In genomic region chr5:124105326-124105725, GRCh38 we compare ENCODE assay signal across 16 cellular contexts.
DNase-seq lines count a peak whose midpoint lies in the region; ATAC-seq and TF ChIP-seq lines count a peak whose summit lies in the region.
"Had no signal": no experiment of that assay in that cellular context is flagged by ENCODE, and none has a peak within 500 bp of the region (broad histone marks: within the 10 kb centered on the region; RNA-seq: fewer than 3 reads in every experiment).

No MANE protein-coding gene starts in this region.

- H3K4me2 ChIP-seq in SK-N-SH (no peak overlapping the region), MM.1S (ENCODE audit: low read depth, low read length) (no peak overlapping the region)
- H3K4me2 ChIP-seq: A549; BLaER1 treated with 17β-estradiol and CSF1 and Interleukin-3, amounts not matched to agents 10 nM and 100 nM had no signal

- TF ChIP-seq CTCF in SK-N-SH (IDR thresholded peaks at IDR 0.05) (no peak), MM.1S (IDR thresholded peaks at IDR 0.05; ENCODE audit: low read length) (no peak)

- TF ChIP-seq RAD21 in SK-N-SH (IDR thresholded peaks at IDR 0.05; ENCODE audit: low read length), result no peak

- no peak overlapping the region for H2AFZ ChIP-seq in SK-N-SH (ENCODE audit: low read depth)
- no peak overlapping the region for H2AFZ ChIP-seq in MM.1S (ENCODE audit: low read length)

- H3K9me2 ChIP-seq in SK-N-SH (no peaks in the 10 kb centered on the region), MM.1S (replicated peaks; ENCODE audit: insufficient read depth, low read length) (no peaks in the 10 kb centered on the region)

- H3K79me2 ChIP-seq in SK-N-SH (ENCODE audit: insufficient read depth) (no peaks in the 10 kb centered on the region), MM.1S (ENCODE audit: low read length) (no peaks in the 10 kb centered on the region)

- POLR2A ChIA-PET in SK-N-SH (lab: Yijun Ruan, JAX), result no interaction called here

- H3K4me3 ChIP-seq in SK-N-SH (ENCODE audit: low read depth in 2 of 2, low read length in 1 of 2) (no peak overlapping the region), esophagus (ENCODE audit: low read depth in 1 of 2, low read length in 2 of 2) (no peak overlapping the region), MM.1S (ENCODE audit: low read length) (no peak overlapping the region)
- H3K4me3 ChIP-seq: A549; BLaER1 treated with 17β-estradiol and CSF1 and Interleukin-3, amounts not matched to agents 10 nM and 100 nM had no signal

- peak in 1 of 2 experiments; percentile 75; a peak in 1 of 4 replicates for TF ChIP-seq EP300 in SK-N-SH (IDR thresholded peaks at IDR 0.05; ENCODE audit: borderline replicate concordance in 1 of 2, low read depth in 1 of 2, low read length in 1 of 2)

- 55% methylated on average over 2 of the region's 2 CpGs for WGBS in SK-N-SH (ENCODE audit: low lambda C conversion rate)
- 54 to 61% methylated on average over 2 of the region's 2 CpGs for WGBS in esophagus, 2 donors

- H3K9ac ChIP-seq in SK-N-SH (no peak overlapping the region), MM.1S (ENCODE audit: low read length) (no peak overlapping the region)
- H3K9ac ChIP-seq: BLaER1 treated with 17β-estradiol and CSF1 and Interleukin-3, amounts not matched to agents 10 nM and 100 nM had no signal

- DNase-seq in SK-N-SH (no peak), MM.1S (no peak)
- DNase-seq: AML-193; Caco-2; Calu3; CD4-positive, alpha-beta T cell; CD8-positive, alpha-beta T cell; DMS79 treated with DMSO at 0.1 percent for 48 hours; GF-D8 had no signal

- H3K27me3 ChIP-seq in SK-N-SH (ENCODE audit: insufficient read depth), result no peaks in the 10 kb centered on the region
- H3K27me3 ChIP-seq in esophagus (ENCODE audit: control insufficient read depth in 1 of 2, insufficient read depth in 2 of 2, low read length in 2 of 2), result no peaks in the 10 kb centered on the region
- no peaks in the 10 kb centered on the region for H3K27me3 ChIP-seq in MM.1S (replicated peaks; ENCODE audit: insufficient read depth, low read length)
- H3K27me3 ChIP-seq: BLaER1 treated with 17β-estradiol and CSF1 and Interleukin-3, amounts not matched to agents 10 nM and 100 nM had no signal

- H3K9me3 ChIP-seq in SK-N-SH, result no peaks in the 10 kb centered on the region
- no peaks in the 10 kb centered on the region for H3K9me3 ChIP-seq in esophagus (ENCODE audit: control insufficient read depth in 2 of 2, insufficient read depth in 1 of 2, low read depth in 1 of 2, low read length in 1 of 2)
- no peaks in the 10 kb centered on the region for H3K9me3 ChIP-seq in MM.1S (replicated peaks; ENCODE audit: insufficient read depth, low read length)
- H3K9me3 ChIP-seq: A549; BLaER1 treated with 17β-estradiol and CSF1 and Interleukin-3, amounts not matched to agents 10 nM and 100 nM; Caco-2 had no signal

- H3K27ac ChIP-seq in SK-N-SH (ENCODE audit: low read depth in 2 of 2, low read length in 1 of 2) (peak overlapping the region in 1 of 2 experiments; percentile 13; a peak in 1 of 4 replicates), esophagus (ENCODE audit: low read depth in 2 of 2, low read length in 1 of 2) (peak overlapping the region; percentile 4 to 36), MM.1S (ENCODE audit: low read length) (no peak overlapping the region)
- H3K27ac ChIP-seq: 22Rv1; A549; BLaER1 treated with 17β-estradiol and CSF1 and Interleukin-3, amounts not matched to agents 10 nM and 100 nM; C4-2B had no signal

- CTCF ChIA-PET in SK-N-SH (lab: Yijun Ruan, JAX), result no interaction called here

- peaks cover 0 to 22% of the 10 kb centered on the region in 2 experiments; a peak in 2 of 4 replicates for H3K4me1 ChIP-seq in SK-N-SH (ENCODE audit: control insufficient read depth in 1 of 2, insufficient read depth in 2 of 2, low read depth in 1 of 2, low read length in 1 of 2)
- H3K4me1 ChIP-seq in esophagus (ENCODE audit: control insufficient read depth in 2 of 2, insufficient read depth in 2 of 2, low read length in 1 of 2), result peaks cover 0 to 1% of the 10 kb centered on the region in 2 donors
- H3K4me1 ChIP-seq in MM.1S (ENCODE audit: low read length), result no peaks in the 10 kb centered on the region
- H3K4me1 ChIP-seq: A549; BLaER1 treated with 17β-estradiol and CSF1 and Interleukin-3, amounts not matched to agents 10 nM and 100 nM had no signal

- no peak for ATAC-seq in SK-N-SH treated with all-trans-retinoic acid at 6 μM for 48 hours
- no peak for ATAC-seq in HG02623 (IDR thresholded peaks at IDR 0.05; ENCODE audit: unreplicated experiment)
- ATAC-seq: A549; CD8-positive, alpha-beta T cell had no signal

- H4K20me1 ChIP-seq in SK-N-SH (ENCODE audit: insufficient read depth) (no peaks in the 10 kb centered on the region), MM.1S (ENCODE audit: insufficient read depth, low read length) (no peaks in the 10 kb centered on the region)
- H4K20me1 ChIP-seq: BLaER1 treated with 17β-estradiol and CSF1 and Interleukin-3, amounts not matched to agents 10 nM and 100 nM had no signal

- no peaks in the 10 kb centered on the region for H3F3A ChIP-seq in SK-N-SH (replicated peaks; ENCODE audit: insufficient read depth)
- H3F3A ChIP-seq in MM.1S (ENCODE audit: insufficient read depth, low read length), result no peaks in the 10 kb centered on the region

- H3K36me3 ChIP-seq in SK-N-SH (replicated peaks in 1 of 2; ENCODE audit: control insufficient read depth in 1 of 2, insufficient read depth in 2 of 2, low read length in 1 of 2), result no peaks in the 10 kb centered on the region
- no peaks in the 10 kb centered on the region for H3K36me3 ChIP-seq in esophagus (ENCODE audit: control insufficient read depth in 2 of 2, insufficient read depth in 2 of 2, low read length in 1 of 2)
- H3K36me3 ChIP-seq in MM.1S (replicated peaks; ENCODE audit: insufficient read depth, low read length), result no peaks in the 10 kb centered on the region
- H3K36me3 ChIP-seq: BLaER1 treated with 17β-estradiol and CSF1 and Interleukin-3, amounts not matched to agents 10 nM and 100 nM had no signal

TF ChIP-seq in SK-N-SH, 30 proteins besides CTCF, POLR2A, EP300 and RAD21:
- TF ChIP-seq YY1 (IDR thresholded peaks at IDR 0.05; ENCODE audit: low read depth) (no peak), SIN3A (IDR thresholded peaks at IDR 0.05; ENCODE audit: borderline replicate concordance, low read depth, low read length) (no peak), GATA2 (CRISPR knock-in tag; IDR thresholded peaks at IDR 0.05) (peak; percentile 79), FOXJ3 (CRISPR knock-in tag; IDR thresholded peaks at IDR 0.05) (no peak), MEF2A (IDR thresholded peaks at IDR 0.05; ENCODE audit: borderline replicate concordance, low read depth) (no peak), CHD2 (IDR thresholded peaks at IDR 0.05; ENCODE audit: low read length, partially characterized antibody) (peak; percentile 14), RCOR1 (IDR thresholded peaks at IDR 0.05; ENCODE audit: low read length) (0 out of 2 replicates have a peak, but pooled peaks have one; percentile 48), MAX (IDR thresholded peaks at IDR 0.05; ENCODE audit: low read depth) (no peak)

TF ChIP-seq in SK-N-SH treated with all-trans-retinoic acid at 6 μM for 48 hours, 23 proteins besides CTCF, POLR2A, EP300 and RAD21:
- TF ChIP-seq SNAI2 (CRISPR knock-in tag; IDR thresholded peaks at IDR 0.05) (no peak), ZC3H10 (CRISPR knock-in tag; IDR thresholded peaks at IDR 0.05) (no peak), RARB (CRISPR knock-in tag; IDR thresholded peaks at IDR 0.05) (no peak), ZNF565 (CRISPR knock-in tag; conservative IDR thresholded peaks at IDR 0.05; ENCODE audit: low read depth) (no peak), CSDC2 (CRISPR knock-in tag; IDR thresholded peaks at IDR 0.05) (no peak), POU6F1 (CRISPR knock-in tag; IDR thresholded peaks at IDR 0.05; ENCODE audit: borderline replicate concordance, low read depth) (no peak), BACH2 (CRISPR knock-in tag; IDR thresholded peaks at IDR 0.05; ENCODE audit: borderline replicate concordance) (no peak), OSR1 (CRISPR knock-in tag; IDR thresholded peaks at IDR 0.05) (no peak), ZFP3 (CRISPR knock-in tag; IDR thresholded peaks at IDR 0.05) (no peak), TOX (CRISPR knock-in tag; IDR thresholded peaks at IDR 0.05; ENCODE audit: borderline replicate concordance) (no peak), ZNF70 (CRISPR knock-in tag; IDR thresholded peaks at IDR 0.05) (no peak), CREB5 (CRISPR knock-in tag; IDR thresholded peaks at IDR 0.05; ENCODE audit: low read depth) (no peak), TCF4 (CRISPR knock-in tag; IDR thresholded peaks at IDR 0.05; ENCODE audit: borderline replicate concordance) (no peak), ESRRG (CRISPR knock-in tag; IDR thresholded peaks at IDR 0.05) (no peak), ISL1 (CRISPR knock-in tag; IDR thresholded peaks at IDR 0.05) (no peak), ARNTL (CRISPR knock-in tag; IDR thresholded peaks at IDR 0.05; ENCODE audit: borderline replicate concordance, low read depth) (no peak), GLIS3 (CRISPR knock-in tag; IDR thresholded peaks at IDR 0.05) (no peak), ZNF8 (CRISPR knock-in tag; IDR thresholded peaks at IDR 0.05) (no peak), ZFP30 (CRISPR knock-in tag; IDR thresholded peaks at IDR 0.05) (no peak)
